Comparison of ENCODE assay signal across 22 cellular contexts in genomic region chr12:57825451-57825850, GRCh38. TPM values are rescaled to one million over a fixed set of nuclear protein-coding genes. Genes with fewer than 3 reads are reported as not detected.
DNase-seq lines count a peak whose midpoint lies in the region; ATAC-seq and TF ChIP-seq lines count a peak whose summit lies in the region.
"Had no signal": no experiment of that assay in that cellular context is flagged by ENCODE, and none has a peak within 500 bp of the region (broad histone marks: within the 10 kb centered on the region; RNA-seq: fewer than 3 reads in every experiment).

No MANE protein-coding gene starts in this region.

- H3K27me3 ChIP-seq in prostate gland (replicated peaks; ENCODE audit: insufficient read depth) (no peaks in the 10 kb centered on the region), tibial artery (no peaks in the 10 kb centered on the region), Karpas-422 (ENCODE audit: low read length) (no peaks in the 10 kb centered on the region)
- H3K27me3 ChIP-seq: neutrophil, Peyer's patch, SJSA1, thyroid gland had no signal

- intact Hi-C loops in prostate gland (cut with DNase I), result loop anchor here (5.0 kb wide), 1 partner anchor 43 kb away; the partner anchor contains the start of gene TSFM
- intact Hi-C loops in tibial artery (cut with DNase I; ENCODE audit: low total_unique reads), result no loop called here

- H3K4me1 ChIP-seq in prostate gland (replicated peaks) (no peaks in the 10 kb centered on the region), tibial artery (peaks cover 0 to 53% (median 40%) of the 10 kb centered on the region in 4 donors), Karpas-422 (ENCODE audit: low read length) (no peaks in the 10 kb centered on the region)

- no peaks in the 10 kb centered on the region for H3K79me2 ChIP-seq in Karpas-422 (ENCODE audit: low read length)

- no peaks in the 10 kb centered on the region for H4K20me1 ChIP-seq in Karpas-422 (ENCODE audit: insufficient read depth, low read depth, low read length)

- H3K4me3 Mint-ChIP-seq in stimulated activated naive CD8-positive, alpha-beta T cell treated with anti-CD3 and anti-CD28 coated beads, Interleukin-15, Interleukin-2, amounts not matched to agents 100 ng/mL and 50 ng/mL, for 24 hours, result no peak overlapping the region
- peak overlapping the region; percentile 75 for H3K4me3 Mint-ChIP-seq in endothelial cell (ENCODE audit: unreplicated experiment)
- H3K4me3 Mint-ChIP-seq: T-helper 1 cell treated with Interleukin-12 subunit alpha and Interleukin-12 subunit beta and Interleukin-4 antibody, amounts not matched to agents 30 μg/mL and 1 μg/mL, for 36 hours; WTC11 had no signal

- ATAC-seq in stimulated activated naive CD8-positive, alpha-beta T cell treated with anti-CD3 and anti-CD28 coated beads, Interleukin-15, Interleukin-2, amounts not matched to agents 100 U/mL and 50 U/mL, for 24 hours, result no peak
- ATAC-seq: left colon, WTC11 had no signal

- TF ChIP-seq POLR2A in prostate gland (IDR thresholded peaks at IDR 0.05), result no peak

- peak overlapping the region; percentile 13 for H3K27ac Mint-ChIP-seq in stimulated activated naive CD8-positive, alpha-beta T cell treated with anti-CD3 and anti-CD28 coated beads, Interleukin-15, Interleukin-2, amounts not matched to agents 100 ng/mL and 50 ng/mL, for 24 hours
- peak overlapping the region; percentile 31 for H3K27ac Mint-ChIP-seq in endothelial cell (ENCODE audit: unreplicated experiment)
- H3K27ac Mint-ChIP-seq: T-helper 1 cell treated with Interleukin-12 subunit alpha and Interleukin-12 subunit beta and Interleukin-4 antibody, amounts not matched to agents 30 μg/mL and 1 μg/mL, for 36 hours; WTC11 had no signal

- H3K27ac ChIP-seq in prostate gland (no peak overlapping the region), tibial artery (peak overlapping the region in 1 of 2 donors; percentile 11), Karpas-422 (ENCODE audit: low read length) (no peak overlapping the region)
- H3K27ac ChIP-seq: neutrophil, Peyer's patch, SJSA1, thyroid gland had no signal

- peaks cover 8% of the 10 kb centered on the region for H3K4me1 Mint-ChIP-seq in stimulated activated naive CD8-positive, alpha-beta T cell treated with anti-CD3 and anti-CD28 coated beads, Interleukin-15, Interleukin-2, amounts not matched to agents 100 ng/mL and 50 ng/mL, for 24 hours (ENCODE audit: low read depth)
- H3K4me1 Mint-ChIP-seq in endothelial cell (ENCODE audit: unreplicated experiment), result peaks cover 47% of the 10 kb centered on the region

- peaks cover 24% of the 10 kb centered on the region for H3K36me3 Mint-ChIP-seq in stimulated activated naive CD8-positive, alpha-beta T cell treated with anti-CD3 and anti-CD28 coated beads, Interleukin-15, Interleukin-2, amounts not matched to agents 100 ng/mL and 50 ng/mL, for 24 hours (ENCODE audit: low read depth)
- peaks cover 64% of the 10 kb centered on the region for H3K36me3 Mint-ChIP-seq in endothelial cell (ENCODE audit: low read depth, unreplicated experiment)

- 100% methylated on average over 2 of the region's 2 CpGs for WGBS in prostate gland

- TF ChIP-seq CTCF in endothelial cell (IDR thresholded peaks at IDR 0.05; ENCODE audit: unreplicated experiment) (no peak), prostate gland (IDR thresholded peaks at IDR 0.05) (no peak), tibial artery (IDR thresholded peaks at IDR 0.05) (no peak)

- no peak overlapping the region for H2AFZ ChIP-seq in Karpas-422 (ENCODE audit: low read length)

- no peak overlapping the region for H3K4me2 ChIP-seq in Karpas-422 (ENCODE audit: low read depth, low read length, poor library complexity, severe bottlenecking)

- H3K9me3 ChIP-seq in prostate gland (no peaks in the 10 kb centered on the region), tibial artery (no peaks in the 10 kb centered on the region), Karpas-422 (ENCODE audit: low read length) (no peaks in the 10 kb centered on the region)
- H3K9me3 ChIP-seq: neutrophil, Peyer's patch, SJSA1, thyroid gland had no signal

- H3K9me2 ChIP-seq in Karpas-422 (replicated peaks; ENCODE audit: insufficient read depth, low read length), result no peaks in the 10 kb centered on the region

- H3K4me3 ChIP-seq in prostate gland (no peak overlapping the region), tibial artery (no peak overlapping the region), Karpas-422 (ENCODE audit: low read length) (no peak overlapping the region)
- H3K4me3 ChIP-seq: Peyer's patch, SJSA1, thyroid gland had no signal

- H3K9ac ChIP-seq in Karpas-422 (ENCODE audit: low read length), result no peak overlapping the region

- H3K9me3 Mint-ChIP-seq in stimulated activated naive CD8-positive, alpha-beta T cell treated with anti-CD3 and anti-CD28 coated beads, Interleukin-15, Interleukin-2, amounts not matched to agents 100 ng/mL and 50 ng/mL, for 24 hours, result no peaks in the 10 kb centered on the region
- H3K9me3 Mint-ChIP-seq in endothelial cell (ENCODE audit: unreplicated experiment), result no peaks in the 10 kb centered on the region
- H3K9me3 Mint-ChIP-seq: T-helper 1 cell treated with Interleukin-12 subunit alpha and Interleukin-12 subunit beta and Interleukin-4 antibody, amounts not matched to agents 30 μg/mL and 1 μg/mL, for 36 hours; WTC11 had no signal

- no peak for DNase-seq in stimulated activated naive CD8-positive, alpha-beta T cell treated with anti-CD3 and anti-CD28 coated beads, Interleukin-15, Interleukin-2, amounts not matched to agents 100 U/mL and 50 U/mL, for 24 hours
- DNase-seq in endothelial cell (ENCODE audit: low spot score), result no peak
- DNase-seq in prostate gland (ENCODE audit: low spot score), result no peak
- no peak for DNase-seq in tibial artery
- DNase-seq in Karpas-422, result no peak
- DNase-seq: activated CD8-positive, alpha-beta memory T cell treated with anti-CD3 and anti-CD28 coated beads for 24 hours; anterior cingulate cortex; DMS79; effector CD8-positive, alpha-beta T cell; glutamatergic neuron; left colon; NCI-H1048; NCI-H1930; NCI-H345; Peyer's patch; retina; thyroid gland had no signal

- no peaks in the 10 kb centered on the region for H3K27me3 Mint-ChIP-seq in stimulated activated naive CD8-positive, alpha-beta T cell treated with anti-CD3 and anti-CD28 coated beads, Interleukin-15, Interleukin-2, amounts not matched to agents 100 ng/mL and 50 ng/mL, for 24 hours
- peaks cover 13% of the 10 kb centered on the region for H3K27me3 Mint-ChIP-seq in endothelial cell (ENCODE audit: unreplicated experiment)

- H3K36me3 ChIP-seq in prostate gland (peaks cover 31 to 58% of the 10 kb centered on the region in 2 donors), tibial artery (peaks cover 89 to 90% (median 90%) of the 10 kb centered on the region in 3 donors), Karpas-422 (ENCODE audit: insufficient read depth, low read length) (no peaks in the 10 kb centered on the region)

RNA-seq across cellular contexts. Expression of gene AVIL, which starts 6.9 kb away (rescaled TPM):
- total RNA-seq in endothelial cell (ENCODE audit: unreplicated experiment) (4.5 TPM), prostate gland (1 to 10 TPM; 3.1 to 3.5 TPM)
- total RNA-seq in Karpas-422 (2014; rRNA removed; shearing (Covaris generic); ENCODE audit: low replicate concordance), result 1.7 TPM in 1 of 2 replicates, not detected in the other

RNA-seq across cellular contexts. Expression of gene CTDSP2, which starts 21.1 kb away (rescaled TPM):
- total RNA-seq in endothelial cell (ENCODE audit: unreplicated experiment), result 181 TPM
- total RNA-seq in prostate gland, result 100 to 1,000 TPM in 1 of 2 donors, 10 to 100 TPM in 1; 99.2 to 159 TPM
- 10.9 and 14.2 TPM in 2 replicates for total RNA-seq in Karpas-422 (2014; rRNA removed; shearing (Covaris generic); ENCODE audit: low replicate concordance)

RNA-seq across cellular contexts. Expression of gene TSFM, which starts 42.9 kb away (rescaled TPM):
- 25.8 TPM for total RNA-seq in endothelial cell (ENCODE audit: unreplicated experiment)
- total RNA-seq in prostate gland, result 10 to 100 TPM; 24.3 to 39.6 TPM
- total RNA-seq in Karpas-422 (2014; rRNA removed; shearing (Covaris generic); ENCODE audit: low replicate concordance), result 40.7 and 57.1 TPM in 2 replicates

RNA-seq across cellular contexts. Expression of gene EEF1AKMT3, which starts 53.0 kb away (rescaled TPM):
- 8.6 TPM for total RNA-seq in endothelial cell (ENCODE audit: unreplicated experiment)
- 10 to 100 TPM; 12.1 to 12.6 TPM for total RNA-seq in prostate gland
- total RNA-seq in Karpas-422 (2014; rRNA removed; shearing (Covaris generic); ENCODE audit: low replicate concordance), result 4.1 and 5.5 TPM in 2 replicates

RNA-seq across cellular contexts. Expression of gene METTL1, which starts 53.5 kb away (rescaled TPM):
- total RNA-seq in endothelial cell (ENCODE audit: unreplicated experiment) (10.6 TPM), prostate gland (10 to 100 TPM in 1 of 2 donors, 1 to 10 TPM in 1; 4.9 to 14.3 TPM)
- 11.9 and 17.4 TPM in 2 replicates for total RNA-seq in Karpas-422 (2014; rRNA removed; shearing (Covaris generic); ENCODE audit: low replicate concordance)
